Comparison of ENCODE assay signal across 6 cellular contexts in the genomic region with DNA sequence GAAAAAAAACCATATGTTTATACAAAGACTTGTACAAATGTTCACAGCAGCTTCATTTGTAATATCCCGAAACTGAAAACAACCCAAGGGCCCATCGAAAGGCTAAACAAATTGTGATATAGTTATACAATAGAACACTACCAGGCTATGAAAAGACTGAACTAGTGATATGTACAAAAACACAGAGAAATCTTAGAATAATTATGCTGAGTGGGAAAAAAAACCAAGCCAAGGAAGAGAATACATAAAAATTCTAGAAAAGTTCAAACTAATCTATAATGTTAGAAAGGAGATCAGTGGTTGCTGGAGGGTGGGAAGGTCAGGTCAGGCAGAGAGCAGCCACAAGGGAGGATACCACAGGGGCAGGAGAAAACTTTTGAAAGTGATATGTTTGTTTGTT.
"Had no signal": no experiment of that assay in that cellular context is flagged by ENCODE, and none has a peak within 500 bp of the region (broad histone marks: within the 10 kb centered on the region; RNA-seq: fewer than 3 reads in every experiment).

No MANE protein-coding gene starts in this region.

- H3K27ac Mint-ChIP-seq: IgD-negative memory B cell had no signal

- FAIRE-seq: HepG2, HTR-8/SVneo had no signal

- DNase-seq: IMR-90, KBM-7 had no signal

- H3K4me3 Mint-ChIP-seq: IgD-negative memory B cell had no signal

- ATAC-seq: HepG2 had no signal

- H3K27ac ChIP-seq: HL-60 had no signal

- H3K36me3 Mint-ChIP-seq: IgD-negative memory B cell had no signal
